Comparison of ENCODE assay signal across 8 cellular contexts in the genomic region with DNA sequence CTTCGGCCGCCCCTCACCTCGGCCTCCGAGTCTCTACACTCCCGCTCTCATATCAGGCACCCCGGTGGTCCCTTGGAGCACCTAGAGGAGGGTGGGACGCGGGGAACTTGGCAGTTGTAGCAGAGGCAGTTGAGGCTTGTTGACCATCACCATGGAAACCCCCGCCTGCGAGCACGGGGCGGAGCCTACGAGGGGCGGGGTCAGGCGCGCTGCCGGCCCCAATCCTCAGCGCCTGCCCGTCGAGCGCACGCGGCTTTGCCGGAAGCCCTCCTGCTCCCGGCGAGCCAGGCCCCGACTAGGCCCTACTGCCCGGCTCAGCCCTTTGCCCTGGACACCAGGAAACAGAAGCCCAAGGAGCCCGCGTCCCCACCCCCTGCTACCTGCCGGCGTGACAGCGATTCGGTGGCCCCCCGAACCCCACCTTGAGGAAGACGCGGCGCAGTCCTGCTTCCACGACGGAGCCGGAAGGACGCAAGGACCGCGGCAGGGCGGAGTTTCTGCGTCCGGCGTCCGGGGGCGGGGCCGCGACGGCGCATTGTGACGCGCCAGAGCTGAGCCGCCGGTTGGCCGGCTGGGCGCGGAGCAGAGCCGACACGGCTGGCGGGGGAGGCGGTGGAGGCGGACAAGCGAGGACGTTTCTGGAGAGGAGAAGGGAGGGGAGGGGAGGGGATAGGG. TPM values are rescaled to one million over a fixed set of nuclear protein-coding genes. Genes with fewer than 3 reads are reported as not detected.
DNase-seq lines count a peak whose midpoint lies in the region; ATAC-seq and TF ChIP-seq lines count a peak whose summit lies in the region.

A gene with protein sequence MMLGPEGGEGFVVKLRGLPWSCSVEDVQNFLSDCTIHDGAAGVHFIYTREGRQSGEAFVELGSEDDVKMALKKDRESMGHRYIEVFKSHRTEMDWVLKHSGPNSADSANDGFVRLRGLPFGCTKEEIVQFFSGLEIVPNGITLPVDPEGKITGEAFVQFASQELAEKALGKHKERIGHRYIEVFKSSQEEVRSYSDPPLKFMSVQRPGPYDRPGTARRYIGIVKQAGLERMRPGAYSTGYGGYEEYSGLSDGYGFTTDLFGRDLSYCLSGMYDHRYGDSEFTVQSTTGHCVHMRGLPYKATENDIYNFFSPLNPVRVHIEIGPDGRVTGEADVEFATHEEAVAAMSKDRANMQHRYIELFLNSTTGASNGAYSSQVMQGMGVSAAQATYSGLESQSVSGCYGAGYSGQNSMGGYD (minus strand): TSS at position 477 of the 675 bp plus-strand sequence. CDS start 21,302 bp downstream, outside the sequence.

- in situ Hi-C loops in gastrocnemius medialis (cut with MboI; ENCODE audit: low sequenced_read_pairs in 4 of 4), result loop anchor here in 2 of 4 donors (25.0 kb wide), 1 partner anchor 1578 kb away; a partner anchor contains a TSS

- DNase-seq in 8988T, result peak; percentile 84
- peak; percentile 65 for DNase-seq in NCI-H2107 (lab: John Stamatoyannopoulos, UW)
- DNase-seq in UCSD-AML1 (lab: John Stamatoyannopoulos, UW; ENCODE audit: unreplicated experiment), result peak; percentile 97
- peak; percentile 88 for DNase-seq in iPS DF 6.9 (ENCODE audit: low read depth, low spot score)
- DNase-seq in gastrocnemius medialis, result peak; percentile 85 to 93

- peak within 1 kb of the TSS; percentile 94 to 100 (median 99) for H3K4me3 Mint-ChIP-seq in brain

- no CpG with 5 or more reads among the region's 68 CpGs for WGBS in iPS DF 6.9 (ENCODE audit: insufficient coverage, insufficient read length)

- no peaks in the 10 kb centered on the region; the same call in 1 of the 2 replicates for H3K4me1 ChIP-seq in iPS DF 6.9 (ENCODE audit: control insufficient read depth, insufficient read depth, low read length)
- H3K4me1 ChIP-seq in gastrocnemius medialis, result peaks cover 24 to 26% of the 10 kb centered on the region in 2 donors

- H3K27ac ChIP-seq in iPS DF 6.9 (ENCODE audit: low read length), result no peak within 1 kb of the TSS
- peak within 1 kb of the TSS; percentile 95 to 98 (median 96) for H3K27ac ChIP-seq in gastrocnemius medialis

- intact Hi-C loops in gastrocnemius medialis (cut with DNase I; ENCODE audit: low total_unique reads), result loop anchor here (1.0 to 5.0 kb wide), 3 partner anchors 11 to 1568 kb away; a partner anchor contains a TSS

- TF ChIP-seq CTCF in brain (conservative IDR thresholded peaks at IDR 0.05) (peak in 1 of 2 experiments; percentile 4), gastrocnemius medialis (IDR thresholded peaks at IDR 0.05 in 4 of 5, conservative IDR thresholded peaks at IDR 0.05 in 1 of 5) (no peak)

- H3K9me3 Mint-ChIP-seq in brain, result peaks cover 3 to 14% (median 9%) of the 10 kb centered on the region in 5 experiments

- H3K4me3 ChIP-seq in iPS DF 6.9 (ENCODE audit: low read length), result peak within 1 kb of the TSS; percentile 73
- H3K4me3 ChIP-seq in gastrocnemius medialis, result peak within 1 kb of the TSS; percentile 69 to 90 (median 84)

- TF ChIP-seq POLR2A in GM18526 (IDR thresholded peaks at IDR 0.05; ENCODE audit: extremely low read depth, insufficient read length), result peak; percentile 85
- peak; percentile 97 to 98 for TF ChIP-seq POLR2A in gastrocnemius medialis (IDR thresholded peaks at IDR 0.05)

- no peaks in the 10 kb centered on the region for H3K27me3 ChIP-seq in iPS DF 6.9 (ENCODE audit: control insufficient read depth, insufficient read depth, low read length)
- no peaks in the 10 kb centered on the region for H3K27me3 ChIP-seq in gastrocnemius medialis

- peaks cover 17% of the 10 kb centered on the region for H3K27me3 Mint-ChIP-seq in brain

- peaks cover 37% of the 10 kb centered on the region for H3K4me1 Mint-ChIP-seq in brain

- peak within 1 kb of the TSS; percentile 97 to 99 (median 98) for H3K27ac Mint-ChIP-seq in brain

- H3K9me3 ChIP-seq in iPS DF 6.9 (ENCODE audit: control insufficient read depth, insufficient read depth, low read length), result no peaks in the 10 kb centered on the region
- no peaks in the 10 kb centered on the region for H3K9me3 ChIP-seq in gastrocnemius medialis

- no peaks in the 10 kb centered on the region for H3K36me3 ChIP-seq in iPS DF 6.9 (ENCODE audit: control insufficient read depth, insufficient read depth, low read length)
- H3K36me3 ChIP-seq in gastrocnemius medialis, result no peaks in the 10 kb centered on the region

- peaks cover 8% of the 10 kb centered on the region for H3K36me3 Mint-ChIP-seq in brain

- ATAC-seq in HG03064 (IDR thresholded peaks at IDR 0.05; ENCODE audit: low read depth, unreplicated experiment) (peak; percentile 67), gastrocnemius medialis (peak; percentile 83)

RNA-seq across cellular contexts. Expression of the gene that starts here (rescaled TPM):
- 227 TPM for polyA plus RNA-seq in brain (ENCODE audit: insufficient read depth, low read depth, low replicate concordance)
- total RNA-seq in gastrocnemius medialis, result 100 to 1,000 TPM in 1 of 4 donors, 10 to 100 TPM in 3; 69.2 to 111 (median 90.6) TPM
